ENCODE assay signal across 10 cellular contexts in genomic region chrX:129678881-129679195, GRCh38. TPM values are rescaled to one million over a fixed set of nuclear protein-coding genes. Genes with fewer than 3 reads are reported as not detected.
DNase-seq lines count a peak whose midpoint lies in the region; ATAC-seq and TF ChIP-seq lines count a peak whose summit lies in the region.
"Had no signal": no experiment of that assay in that cellular context is flagged by ENCODE, and none has a peak within 500 bp of the region (broad histone marks: within the 10 kb centered on the region; RNA-seq: fewer than 3 reads in every experiment).

No MANE protein-coding gene starts in this region.

- H3K27ac ChIP-seq in Peyer's patch (peak overlapping the region; percentile 68 to 87 (median 78)), esophagus (ENCODE audit: low read depth in 2 of 2, low read length in 1 of 2) (peak overlapping the region in 1 of 2 donors; percentile 59)

- no peaks in the 10 kb centered on the region for H3K9me3 Mint-ChIP-seq in stimulated activated naive CD8-positive, alpha-beta T cell treated with anti-CD3 and anti-CD28 coated beads, Interleukin-15, amount 100 ng/mL, for 72 hours

- TF ChIP-seq CTCF in Peyer's patch (IDR thresholded peaks at IDR 0.05), result no peak

- DNase-seq in NCI-H748 (lab: John Stamatoyannopoulos, UW; ENCODE audit: unreplicated experiment) (peak; percentile 59), NCI-H748 treated with DMSO at 0.1 percent for 48 hours (lab: John Stamatoyannopoulos, UW) (no peak), Peyer's patch (no peak), kidney glomerular epithelial cell (lab: John Stamatoyannopoulos, UW) (no peak), epidermal melanocyte (ENCODE audit: insufficient read length, low spot score) (no peak)
- peak in 1 of 2 donors; percentile 7 for DNase-seq in stimulated activated naive CD8-positive, alpha-beta T cell treated with anti-CD3 and anti-CD28 coated beads, Interleukin-15, amount 100 ng/mL, for 72 hours

- 24 to 45% methylated on average over 4 of the region's 4 CpGs for WGBS in esophagus, 2 donors

- no peaks in the 10 kb centered on the region for H3K9me3 ChIP-seq in Peyer's patch
- no peaks in the 10 kb centered on the region for H3K9me3 ChIP-seq in esophagus (ENCODE audit: control insufficient read depth in 2 of 2, insufficient read depth in 1 of 2, low read depth in 1 of 2, low read length in 1 of 2)

- H3K4me1 ChIP-seq in Peyer's patch, result peaks cover 0 to 7% (median 0%) of the 10 kb centered on the region in 4 donors
- no peaks in the 10 kb centered on the region for H3K4me1 ChIP-seq in esophagus (ENCODE audit: control insufficient read depth in 2 of 2, insufficient read depth in 2 of 2, low read length in 1 of 2)

- peak overlapping the region; percentile 31 to 50 (median 38) for H3K4me3 ChIP-seq in Peyer's patch
- H3K4me3 ChIP-seq in esophagus (ENCODE audit: low read depth in 1 of 2, low read length in 2 of 2), result peak overlapping the region; percentile 39 to 55

- H3K4me3 Mint-ChIP-seq in stimulated activated naive CD8-positive, alpha-beta T cell treated with anti-CD3 and anti-CD28 coated beads, Interleukin-15, amount 100 ng/mL, for 72 hours, result peak overlapping the region; percentile 68 to 70
- H3K4me3 Mint-ChIP-seq: nephron had no signal

- ATAC-seq in stimulated activated naive CD8-positive, alpha-beta T cell treated with anti-CD3 and anti-CD28 coated beads, Interleukin-15, amount 100 ng/mL, for 72 hours, result no peak
- ATAC-seq in GM21381 (IDR thresholded peaks at IDR 0.05; ENCODE audit: unreplicated experiment), result no peak

- no peaks in the 10 kb centered on the region for H3K36me3 ChIP-seq in Peyer's patch
- no peaks in the 10 kb centered on the region for H3K36me3 ChIP-seq in esophagus (ENCODE audit: control insufficient read depth in 2 of 2, insufficient read depth in 2 of 2, low read length in 1 of 2)

- no peak for TF ChIP-seq POLR2A in Peyer's patch (IDR thresholded peaks at IDR 0.05)

- H3K27me3 ChIP-seq in Peyer's patch (no peaks in the 10 kb centered on the region), esophagus (ENCODE audit: control insufficient read depth in 1 of 2, insufficient read depth in 2 of 2, low read length in 2 of 2) (no peaks in the 10 kb centered on the region)

- no peaks in the 10 kb centered on the region for H3K4me1 Mint-ChIP-seq in stimulated activated naive CD8-positive, alpha-beta T cell treated with anti-CD3 and anti-CD28 coated beads, Interleukin-15, amount 100 ng/mL, for 72 hours
- H3K4me1 Mint-ChIP-seq: nephron had no signal

- H3K27ac Mint-ChIP-seq in stimulated activated naive CD8-positive, alpha-beta T cell treated with anti-CD3 and anti-CD28 coated beads, Interleukin-15, amount 100 ng/mL, for 72 hours, result peak overlapping the region in 1 of 2 donors; percentile 43

- no peaks in the 10 kb centered on the region for H3K27me3 Mint-ChIP-seq in stimulated activated naive CD8-positive, alpha-beta T cell treated with anti-CD3 and anti-CD28 coated beads, Interleukin-15, amount 100 ng/mL, for 72 hours

RNA-seq across cellular contexts. Expression of gene APLN, which starts 24.1 kb away (rescaled TPM):
- total RNA-seq in Peyer's patch, result under 1 TPM in 2 of 4 donors, not detected in 2; 0.27 to 0.35 TPM
- under 1 TPM; 0.22 to 0.31 TPM for polyA plus RNA-seq in esophagus

RNA-seq across cellular contexts. Expression of gene XPNPEP2, which starts 59.9 kb away (rescaled TPM):
- 100 to 1,000 TPM in 3 of 4 donors, 1 to 10 TPM in 1; 5.8 to 875 (median 803) TPM for total RNA-seq in Peyer's patch
- polyA plus RNA-seq in esophagus, result under 1 TPM; 0.14 to 0.35 TPM
- total RNA-seq: NCI-H460 had no signal
